31 cellular contexts compared by ENCODE assay signal in the genomic region with DNA sequence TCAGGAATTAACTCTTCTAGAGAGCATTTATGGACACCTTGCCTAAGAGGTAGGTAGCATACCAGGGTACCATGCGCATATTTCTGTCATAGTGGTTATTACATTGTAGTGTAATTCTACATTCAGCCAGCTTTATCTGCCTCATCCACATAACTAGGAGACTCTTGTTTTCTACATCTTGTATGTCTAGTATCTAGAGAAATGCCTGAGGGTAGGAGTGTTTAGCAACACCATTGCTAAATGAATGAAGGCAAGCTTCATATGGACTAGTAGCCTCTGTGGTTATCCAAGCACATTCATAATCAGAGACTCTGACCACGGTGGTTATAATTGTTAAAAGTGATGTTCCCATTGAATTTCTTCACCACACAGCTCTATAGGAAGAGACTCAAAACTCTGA.
"Had no signal": no experiment of that assay in that cellular context is flagged by ENCODE, and none has a peak within 500 bp of the region (broad histone marks: within the 10 kb centered on the region; RNA-seq: fewer than 3 reads in every experiment).

No MANE protein-coding gene starts in this region.

- H3K27ac ChIP-seq: KMS-11 had no signal

- H3K9ac ChIP-seq: KMS-11 had no signal

- H3K4me2 ChIP-seq: KMS-11 had no signal

- DNase-seq: Karpas-422, Kasumi-1, KG1, MG63, MM.1S, NCI-H1048, NCI-H1092, NCI-H1092 treated with DMSO at 0.1 percent for 48 hours, NCI-H1417 treated with DMSO at 0.1 percent for 48 hours, NCI-H1436, NCI-H1436 treated with DMSO at 0.1 percent for 48 hours, NCI-H146, NCI-H1694, NCI-H1694 treated with DMSO at 0.1 percent for 48 hours, NCI-H187, NCI-H187 treated with DMSO at 0.1 percent for 48 hours, NCI-H1930, NCI-H2029, NCI-H2029 treated with DMSO at 0.1 percent for 48 hours, NCI-H2081, NCI-H2081 treated with DMSO at 0.1 percent for 48 hours, NCI-H2107, NCI-H2171, NCI-H2171 treated with DMSO at 0.1 percent for 48 hours, NCI-H2227 treated with DMSO at 0.1 percent for 48 hours, NCI-H226, NCI-H345, NCI-H446, NCI-H446 treated with DMSO at 0.1 percent for 48 hours, NCI-H510A had no signal

- H3K4me3 ChIP-seq: MG63 had no signal

- H3K36me3 ChIP-seq: MG63 had no signal

- H3K27me3 ChIP-seq: MG63 had no signal

- H3K9me3 ChIP-seq: MG63 had no signal
